In genomic region chr13:73090116-73090811, GRCh38 we compare ENCODE assay signal across 8 cellular contexts. TPM values are rescaled to one million over a fixed set of nuclear protein-coding genes. Genes with fewer than 3 reads are reported as not detected.
DNase-seq lines count a peak whose midpoint lies in the region; ATAC-seq lines count a peak whose summit lies in the region.

No MANE protein-coding gene starts in this region.

- intact Hi-C loops in Right ventricle myocardium superior (cut with DNase I), result no loop called here

- ATAC-seq in HG03139 (IDR thresholded peaks at IDR 0.05; ENCODE audit: unreplicated experiment) (peak; percentile 77), Right ventricle myocardium superior (ENCODE audit: poor library complexity) (no peak), HG02798 (IDR thresholded peaks at IDR 0.05; ENCODE audit: poor library complexity, unreplicated experiment) (no peak), HG02870 (IDR thresholded peaks at IDR 0.05; ENCODE audit: unreplicated experiment) (no peak)

- peak; percentile 90 for DNase-seq in DMS53 (lab: John Stamatoyannopoulos, UW)
- peak; percentile 8 to 50 for DNase-seq in SHP77 (lab: John Stamatoyannopoulos, UW)
- DNase-seq in glomerular visceral epithelial cell (ENCODE audit: extremely low spot score), result peak; percentile 87
- no peak for DNase-seq in Right ventricle myocardium superior
- DNase-seq in inferior parietal cortex (ENCODE audit: extremely low spot score), result no peak

RNA-seq across cellular contexts. Expression of gene KLF5, which starts 31.5 kb away (rescaled TPM):
- total RNA-seq in Right ventricle myocardium superior, result 0.59 TPM

Comparison
In these comparisons a context has a peak if more than half of its experiments do, and no peak if none do; other contexts are left out.
1. DNase-seq: peak in DMS53 (single experiment), SHP77 (2 of 2) and glomerular visceral epithelial cell (single experiment); none in Right ventricle myocardium superior (single experiment) and inferior parietal cortex (single experiment).